13 cellular contexts compared by ENCODE assay signal in the genomic region with DNA sequence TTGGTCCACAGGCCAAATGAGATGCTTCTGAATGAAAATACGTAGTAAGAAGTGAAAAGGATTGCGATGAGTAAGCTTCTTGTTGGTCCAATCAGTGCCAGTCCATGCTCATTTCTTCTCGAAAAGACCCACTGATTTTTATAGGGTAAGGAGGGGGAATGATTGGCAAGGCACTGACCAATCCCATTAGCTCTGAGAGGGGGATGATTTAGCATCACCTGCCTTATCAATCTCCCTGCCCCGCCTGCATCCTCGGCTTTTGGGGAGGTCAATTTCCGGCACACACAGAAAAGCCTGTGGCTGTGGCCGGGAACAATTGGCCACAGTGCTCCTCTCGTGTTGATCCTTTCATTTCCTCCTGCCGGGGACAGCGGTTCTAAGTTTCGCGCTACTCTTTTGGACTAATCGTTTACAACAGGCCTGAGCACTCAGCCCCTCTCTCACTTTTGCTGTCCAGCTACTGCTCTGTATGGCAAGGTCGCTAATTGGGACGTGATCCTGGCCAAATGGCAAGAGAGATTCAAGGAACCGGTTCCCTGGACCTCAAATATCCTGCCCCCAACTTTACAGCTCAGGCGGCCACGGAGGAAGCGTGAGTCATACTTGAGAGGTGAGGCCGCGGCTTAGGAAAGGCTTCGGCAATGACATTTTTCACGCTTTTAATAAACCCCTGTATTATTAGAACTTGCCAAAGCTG. TPM values are rescaled to one million over a fixed set of nuclear protein-coding genes. Genes with fewer than 3 reads are reported as not detected.
DNase-seq lines count a peak whose midpoint lies in the region; ATAC-seq and TF ChIP-seq lines count a peak whose summit lies in the region.
"Had no signal": no experiment of that assay in that cellular context is flagged by ENCODE, and none has a peak within 500 bp of the region (broad histone marks: within the 10 kb centered on the region; RNA-seq: fewer than 3 reads in every experiment).

No MANE protein-coding gene starts in this region.

- peak; percentile 61 for ATAC-seq in effector memory CD8-positive, alpha-beta T cell (replicated peaks)
- ATAC-seq: A549 had no signal

- DNase-seq in T-helper 1 cell (no peak), PC-9 (peak; percentile 35 to 65), smooth muscle cell (lab: John Stamatoyannopoulos, UW; ENCODE audit: unreplicated experiment) (no peak), tibial artery (no peak), DMS 273 treated with DMSO at 0.1 percent for 48 hours (lab: John Stamatoyannopoulos, UW) (no peak), hepatic stellate cell (ENCODE audit: low spot score) (no peak)
- DNase-seq in effector memory CD8-positive, alpha-beta T cell: peak in 1 of 3 experiments; percentile 5
- DNase-seq: central memory CD4-positive, alpha-beta T cell; NCI-H2107 had no signal

- H3K36me3 Mint-ChIP-seq in T-helper 1 cell treated with Interleukin-12 subunit alpha and Interleukin-12 subunit beta and Interleukin-4 antibody, amounts not matched to agents 30 μg/mL and 1 μg/mL, for 36 hours (ENCODE audit: low read depth): no peaks in the 10 kb centered on the region
- H3K36me3 Mint-ChIP-seq in effector memory CD8-positive, alpha-beta T cell (ENCODE audit: insufficient read depth): no peaks in the 10 kb centered on the region

- H4K20me1 ChIP-seq in PC-9 (ENCODE audit: insufficient read depth) (no peaks in the 10 kb centered on the region), smooth muscle cell (ENCODE audit: low read depth) (no peaks in the 10 kb centered on the region)

- H3K79me2 ChIP-seq in PC-9 (ENCODE audit: low read depth) (no peaks in the 10 kb centered on the region), smooth muscle cell (ENCODE audit: low read depth) (no peaks in the 10 kb centered on the region)

- no peaks in the 10 kb centered on the region for H3K9me2 ChIP-seq in PC-9 (ENCODE audit: insufficient read depth)

- CTCF ChIA-PET in PC-9 (lab: Charles Lee): no interaction called here

- TSS peak; percentile 78 for BruUV-seq in PC-9 (replicated peaks; lab: Mats Ljungman, UMichigan)

- H2AFZ ChIP-seq in PC-9 (peak overlapping the region; percentile 71), smooth muscle cell (ENCODE audit: low read depth) (no peak overlapping the region)

- H3K9ac ChIP-seq in smooth muscle cell (ENCODE audit: low read depth): peak overlapping the region; percentile 23

- 29% methylated on average over 23 of the region's 23 CpGs for WGBS in smooth muscle cell (ENCODE audit: low lambda C conversion rate)

- H3K27me3 ChIP-seq in PC-9 (ENCODE audit: insufficient read depth, low read depth) (no peaks in the 10 kb centered on the region), smooth muscle cell (ENCODE audit: low read depth) (no peaks in the 10 kb centered on the region), tibial artery (no peaks in the 10 kb centered on the region)

- POLR2A ChIA-PET in PC-9 (lab: Charles Lee; ENCODE audit: unreplicated experiment): interaction anchor here (0.5 to 0.9 kb wide), 2 partner anchors 21 to 28 kb away, joined by 3 read pairs; no protein-coding TSS in a partner anchor

- TF ChIP-seq CTCF in PC-9 (conservative IDR thresholded peaks at IDR 0.05): no peak
- no peak for TF ChIP-seq CTCF in smooth muscle cell (IDR thresholded peaks at IDR 0.05; ENCODE audit: borderline replicate concordance, insufficient read depth, poor library complexity, severe bottlenecking)
- no peak for TF ChIP-seq CTCF in tibial artery (IDR thresholded peaks at IDR 0.05)

- H3K9me3 Mint-ChIP-seq in T-helper 1 cell treated with Interleukin-12 subunit alpha and Interleukin-12 subunit beta and Interleukin-4 antibody, amounts not matched to agents 30 μg/mL and 1 μg/mL, for 36 hours: no peaks in the 10 kb centered on the region
- no peaks in the 10 kb centered on the region for H3K9me3 Mint-ChIP-seq in effector memory CD8-positive, alpha-beta T cell

- intact Hi-C loops in PC-9 (cut with micrococcal nuclease; ENCODE audit: unreplicated experiment) (no loop called here), tibial artery (cut with DNase I; ENCODE audit: low total_unique reads) (no loop called here)

- peaks cover 17% of the 10 kb centered on the region for H3K4me1 ChIP-seq in PC-9 (replicated peaks; ENCODE audit: insufficient read depth)
- H3K4me1 ChIP-seq in smooth muscle cell (ENCODE audit: low read depth): peaks cover 14% of the 10 kb centered on the region
- peaks cover 0 to 33% (median 11%) of the 10 kb centered on the region in 4 donors for H3K4me1 ChIP-seq in tibial artery

- H3K4me3 ChIP-seq in PC-9: peak overlapping the region; percentile 30; the same call in 1 of the 2 replicates
- no peak overlapping the region for H3K4me3 ChIP-seq in smooth muscle cell
- no peak overlapping the region for H3K4me3 ChIP-seq in tibial artery
- H3K4me3 ChIP-seq: A549 had no signal

- H3F3A ChIP-seq in PC-9 (ENCODE audit: insufficient read depth, low read depth) (peaks cover 3% of the 10 kb centered on the region; the same call in 1 of the 2 replicates), smooth muscle cell (ENCODE audit: low read depth) (peaks cover 38% of the 10 kb centered on the region)

- H3K4me2 ChIP-seq in PC-9 (peak overlapping the region; percentile 78), smooth muscle cell (peak overlapping the region; percentile 71)
- H3K4me2 ChIP-seq: A549 had no signal

- no peaks in the 10 kb centered on the region for H3K9me3 ChIP-seq in PC-9 (ENCODE audit: insufficient read depth, low read depth)
- H3K9me3 ChIP-seq in smooth muscle cell (replicated peaks; ENCODE audit: low read depth): no peaks in the 10 kb centered on the region
- no peaks in the 10 kb centered on the region for H3K9me3 ChIP-seq in tibial artery
- H3K9me3 ChIP-seq: A549 had no signal

- H3K36me3 ChIP-seq in PC-9 (ENCODE audit: low read depth): no peaks in the 10 kb centered on the region
- no peaks in the 10 kb centered on the region for H3K36me3 ChIP-seq in smooth muscle cell (ENCODE audit: low read depth)
- no peaks in the 10 kb centered on the region for H3K36me3 ChIP-seq in tibial artery

- H3K27ac Mint-ChIP-seq in T-helper 1 cell treated with Interleukin-12 subunit alpha and Interleukin-12 subunit beta and Interleukin-4 antibody, amounts not matched to agents 30 μg/mL and 1 μg/mL, for 36 hours: no peak overlapping the region
- peak overlapping the region in 1 of 2 donors; percentile 75 for H3K27ac Mint-ChIP-seq in effector memory CD8-positive, alpha-beta T cell

- H3K27ac ChIP-seq in PC-9 (peak overlapping the region; percentile 40), smooth muscle cell (ENCODE audit: low read depth) (peak overlapping the region; percentile 92), tibial artery (peak overlapping the region in 1 of 2 donors; percentile 79)
- H3K27ac ChIP-seq: A549 had no signal

- H3K4me1 Mint-ChIP-seq in T-helper 1 cell treated with Interleukin-12 subunit alpha and Interleukin-12 subunit beta and Interleukin-4 antibody, amounts not matched to agents 30 μg/mL and 1 μg/mL, for 36 hours (ENCODE audit: low read depth): peaks cover 6% of the 10 kb centered on the region
- H3K4me1 Mint-ChIP-seq in effector memory CD8-positive, alpha-beta T cell (ENCODE audit: low read depth in 2 of 2): peaks cover 8 to 9% of the 10 kb centered on the region in 2 donors

- peaks cover 14% of the 10 kb centered on the region for H3K27me3 Mint-ChIP-seq in T-helper 1 cell treated with Interleukin-12 subunit alpha and Interleukin-12 subunit beta and Interleukin-4 antibody, amounts not matched to agents 30 μg/mL and 1 μg/mL, for 36 hours (ENCODE audit: low read depth)
- H3K27me3 Mint-ChIP-seq in effector memory CD8-positive, alpha-beta T cell: peaks cover 7 to 16% of the 10 kb centered on the region in 2 donors

- peak overlapping the region; percentile 21 for H3K4me3 Mint-ChIP-seq in T-helper 1 cell treated with Interleukin-12 subunit alpha and Interleukin-12 subunit beta and Interleukin-4 antibody, amounts not matched to agents 30 μg/mL and 1 μg/mL, for 36 hours
- peak overlapping the region; percentile 55 to 74 for H3K4me3 Mint-ChIP-seq in effector memory CD8-positive, alpha-beta T cell

RNA-seq across cellular contexts. Expression of a gene that starts 43.1 kb away (rescaled TPM):
- total RNA-seq in PC-9 (2021) (0.88 TPM in 1 of 2 replicates, not detected in the other), smooth muscle cell (14.1 and 15.4 TPM in 2 replicates)
- polyA plus RNA-seq in smooth muscle cell: 14.6 and 22.7 TPM in 2 replicates
- total RNA-seq: liver, ureter had no signal
- polyA plus RNA-seq: liver had no signal

Comparison
In these comparisons a context has a peak if more than half of its experiments do, and no peak if none do; other contexts are left out.
1. DNase-seq: peak in PC-9 (2 of 2); none in T-helper 1 cell (0 of 5), smooth muscle cell (single experiment), tibial artery (0 of 2), DMS 273 treated with DMSO at 0.1 percent for 48 hours (single experiment) and hepatic stellate cell (single experiment).